ENCODE assay signal across 1 cellular context in genomic region chr6:49551126-49551865, GRCh38.
TF ChIP-seq lines count a peak whose summit lies in the region.

No MANE protein-coding gene starts in this region.

TF ChIP-seq in HEK293, 187 proteins besides CTCF, POLR2A, EP300 and RAD21 (continued from another document):
- TF ChIP-seq, protein P1, sequence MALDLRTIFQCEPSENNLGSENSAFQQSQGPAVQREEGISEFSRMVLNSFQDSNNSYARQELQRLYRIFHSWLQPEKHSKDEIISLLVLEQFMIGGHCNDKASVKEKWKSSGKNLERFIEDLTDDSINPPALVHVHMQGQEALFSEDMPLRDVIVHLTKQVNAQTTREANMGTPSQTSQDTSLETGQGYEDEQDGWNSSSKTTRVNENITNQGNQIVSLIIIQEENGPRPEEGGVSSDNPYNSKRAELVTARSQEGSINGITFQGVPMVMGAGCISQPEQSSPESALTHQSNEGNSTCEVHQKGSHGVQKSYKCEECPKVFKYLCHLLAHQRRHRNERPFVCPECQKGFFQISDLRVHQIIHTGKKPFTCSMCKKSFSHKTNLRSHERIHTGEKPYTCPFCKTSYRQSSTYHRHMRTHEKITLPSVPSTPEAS (tag by site-specific recombination; IDR thresholded peaks at IDR 0.05): no peak
- TF ChIP-seq ZNF341 (tag by site-specific recombination; IDR thresholded peaks at IDR 0.05; ENCODE audit: low read depth) (0 out of 2 replicates have a peak, but pooled peaks have one; percentile 11), OVOL3 (tag by site-specific recombination; IDR thresholded peaks at IDR 0.05) (no peak), ZNF600 (tag by site-specific recombination; IDR thresholded peaks at IDR 0.05) (no peak), TRIM28 (IDR thresholded peaks at IDR 0.05; ENCODE audit: borderline replicate concordance, low read length) (no peak), ZNF354C (tag by site-specific recombination; IDR thresholded peaks at IDR 0.05; ENCODE audit: borderline replicate concordance, low read depth) (no peak), ZBTB11 (tag by site-specific recombination; conservative IDR thresholded peaks at IDR 0.05; ENCODE audit: low read depth) (no peak; the same call in 1 of the 2 replicates), MZF1 (tag by site-specific recombination; IDR thresholded peaks at IDR 0.05; ENCODE audit: borderline replicate concordance) (no peak), ZNF660 (tag by site-specific recombination; IDR thresholded peaks at IDR 0.05) (0 out of 2 replicates have a peak, but pooled peaks have one; percentile 23), ZNF747 (tag by site-specific recombination; IDR thresholded peaks at IDR 0.05) (no peak), KLF1 (tag by site-specific recombination; IDR thresholded peaks at IDR 0.05) (no peak), ZNF138 (tag by site-specific recombination; IDR thresholded peaks at IDR 0.05; ENCODE audit: borderline replicate concordance) (no peak), ZNF292 (tag by site-specific recombination; IDR thresholded peaks at IDR 0.05; ENCODE audit: borderline replicate concordance, low read depth) (no peak), ZIC2 (tag by site-specific recombination; IDR thresholded peaks at IDR 0.05) (peak; percentile 85), ZNF148 (tag by site-specific recombination; IDR thresholded peaks at IDR 0.05; ENCODE audit: borderline replicate concordance) (no peak), ZNF549 (tag by site-specific recombination; IDR thresholded peaks at IDR 0.05) (no peak), IKZF3 (tag by site-specific recombination; IDR thresholded peaks at IDR 0.05) (peak; percentile 60; the same call in 1 of the 2 replicates), ZNF169 (tag by site-specific recombination; IDR thresholded peaks at IDR 0.05) (no peak), FEZF1 (tag by site-specific recombination; IDR thresholded peaks at IDR 0.05) (no peak), ZNF623 (tag by site-specific recombination; IDR thresholded peaks at IDR 0.05) (no peak), REPIN1 (tag by site-specific recombination; IDR thresholded peaks at IDR 0.05; ENCODE audit: low read depth) (no peak), PRDM1 (tag by site-specific recombination; IDR thresholded peaks at IDR 0.05) (peak; percentile 71; the same call in 1 of the 2 replicates), ZNF335 (tag by site-specific recombination; conservative IDR thresholded peaks at IDR 0.05) (peak; percentile 97), HOXD13 (CRISPR knock-in tag; IDR thresholded peaks at IDR 0.05; ENCODE audit: borderline replicate concordance) (0 out of 2 replicates have a peak, but pooled peaks have one; percentile 2), ZNF585B (tag by site-specific recombination; IDR thresholded peaks at IDR 0.05) (no peak)
- TF ChIP-seq, protein P2, sequence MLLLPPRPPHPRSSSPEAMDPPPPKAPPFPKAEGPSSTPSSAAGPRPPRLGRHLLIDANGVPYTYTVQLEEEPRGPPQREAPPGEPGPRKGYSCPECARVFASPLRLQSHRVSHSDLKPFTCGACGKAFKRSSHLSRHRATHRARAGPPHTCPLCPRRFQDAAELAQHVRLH (tag by site-specific recombination; IDR thresholded peaks at IDR 0.05): no peak
TF ChIP-seq in HEK293: peak in this region for 14.
